ENCODE assay signal across 10 cellular contexts in the genomic region with DNA sequence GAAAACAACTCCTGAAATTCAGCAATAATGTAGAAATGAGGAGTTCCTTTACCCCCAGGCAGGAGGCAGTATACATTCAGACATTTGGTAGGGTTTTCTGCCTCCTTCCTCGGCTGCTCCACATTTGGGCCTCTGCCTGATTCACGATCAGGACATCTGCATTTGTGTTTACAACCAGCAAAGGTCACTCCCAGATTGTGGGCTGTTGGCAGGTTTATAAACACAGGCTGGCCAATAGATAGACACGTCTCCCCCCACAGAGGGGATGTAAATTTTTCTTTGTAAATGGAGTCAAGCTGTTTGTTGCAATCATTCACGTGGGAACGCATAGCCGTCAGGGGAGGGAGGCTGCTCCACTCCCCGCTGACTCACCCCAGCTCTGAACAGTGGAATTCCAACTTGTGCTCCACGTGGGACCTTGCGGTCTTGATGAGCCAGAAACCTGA.
A peak's percentile ranks its signal among the peaks of the same experiment; 100 is the strongest.
DNase-seq lines count a peak whose midpoint lies in the region; ATAC-seq and TF ChIP-seq lines count a peak whose summit lies in the region.
"Had no signal": no experiment of that assay in that cellular context is flagged by ENCODE, and none has a peak within 500 bp of the region (broad histone marks: within the 10 kb centered on the region; RNA-seq: fewer than 3 reads in every experiment).

No MANE protein-coding gene starts in this region.

- H3K4me1 ChIP-seq in mammary epithelial cell (ENCODE audit: insufficient read depth, low read length) = no peaks in the 10 kb centered on the region
- no peaks in the 10 kb centered on the region for H3K4me1 ChIP-seq in mesendoderm (ENCODE audit: control insufficient read depth, low read depth, low read length)

- no peak overlapping the region for H3K4me3 Mint-ChIP-seq in Calu3 (ENCODE audit: low read depth, unreplicated experiment)
- no peak overlapping the region for H3K4me3 Mint-ChIP-seq in stimulated activated naive CD8-positive, alpha-beta T cell treated with anti-CD3 and anti-CD28 coated beads, Interleukin-15, amount 100 ng/mL, for 72 hours

- H3K9ac ChIP-seq in mammary epithelial cell (ENCODE audit: insufficient read depth, low read length) (no peak overlapping the region), mesendoderm (ENCODE audit: low read length) (no peak overlapping the region)

- DNase-seq in Calu3 (peak; percentile 14), HT1080 (ENCODE audit: low read depth) (peak; percentile 91), mammary epithelial cell (peak; percentile 77), mesendoderm (peak; percentile 65), GM19238 (ENCODE audit: insufficient read length, low spot score) (no peak), COLO668 (lab: John Stamatoyannopoulos, UW; ENCODE audit: unreplicated experiment) (no peak)
- no peak for DNase-seq in stimulated activated CD4-positive, alpha-beta T cell treated with anti-CD3 and anti-CD28 coated beads, Interleukin-2, amount 100 ng/mL, for 48 hours
- no peak for DNase-seq in stimulated activated naive CD8-positive, alpha-beta T cell treated with anti-CD3 and anti-CD28 coated beads, Interleukin-15, amount 100 ng/mL, for 72 hours
- DNase-seq: COR-L47 had no signal

- dilution Hi-C loops in mammary epithelial cell (cut with HindIII; ENCODE audit: low sequenced_read_pairs) = no loop called here

- no peak overlapping the region for H3K18ac ChIP-seq in mesendoderm (ENCODE audit: low read length)

- no peak overlapping the region for H3K27ac ChIP-seq in mammary epithelial cell (ENCODE audit: insufficient read depth, low read depth, low read length)
- no peak overlapping the region for H3K27ac ChIP-seq in mesendoderm (ENCODE audit: low read depth, low read length)
- H3K27ac ChIP-seq: VCaP had no signal

- no peaks in the 10 kb centered on the region for H3K9me3 ChIP-seq in mammary epithelial cell (replicated peaks; ENCODE audit: insufficient read depth, low read length)

- H3K23ac ChIP-seq in mesendoderm (ENCODE audit: low read length) = no peak overlapping the region

- no peaks in the 10 kb centered on the region for H3K27me3 ChIP-seq in mammary epithelial cell (ENCODE audit: insufficient read depth, low read length)
- no peaks in the 10 kb centered on the region for H3K27me3 ChIP-seq in mesendoderm (ENCODE audit: insufficient read depth, low read length, poor library complexity)

- H3K4me2 ChIP-seq in mammary epithelial cell (ENCODE audit: insufficient read depth, low read depth, low read length) (no peak overlapping the region), mesendoderm (ENCODE audit: low read length) (no peak overlapping the region)

- BruUV-seq in Calu3 (replicated peaks; lab: Mats Ljungman, UMichigan) (no TSS peak), mammary epithelial cell (replicated peaks; lab: Mats Ljungman, UMichigan) (no TSS peak)

- in situ Hi-C loops in mammary epithelial cell (cut with MboI; ENCODE audit: low sequenced_read_pairs in 2 of 2) = loop anchor here in 1 of 2 donors (25.0 kb wide), 1 partner anchor 325 kb away; no protein-coding TSS in a partner anchor

- H3K9me3 Mint-ChIP-seq in Calu3 (ENCODE audit: low read depth, unreplicated experiment) = peaks cover 9% of the 10 kb centered on the region
- peaks cover 10 to 34% of the 10 kb centered on the region in 2 donors for H3K9me3 Mint-ChIP-seq in stimulated activated naive CD8-positive, alpha-beta T cell treated with anti-CD3 and anti-CD28 coated beads, Interleukin-15, amount 100 ng/mL, for 72 hours

- no peak overlapping the region for H2AK5ac ChIP-seq in mesendoderm (ENCODE audit: low read length)

- no peak overlapping the region for H3K4ac ChIP-seq in mesendoderm (ENCODE audit: low read depth, low read length)

- peaks cover 57% of the 10 kb centered on the region for H3K27me3 Mint-ChIP-seq in Calu3 (ENCODE audit: unreplicated experiment)
- H3K27me3 Mint-ChIP-seq in stimulated activated naive CD8-positive, alpha-beta T cell treated with anti-CD3 and anti-CD28 coated beads, Interleukin-15, amount 100 ng/mL, for 72 hours = no peaks in the 10 kb centered on the region

- H2BK120ac ChIP-seq in mesendoderm (ENCODE audit: low read depth, low read length) = no peak overlapping the region

- peak overlapping the region; percentile 52 for H2AFZ ChIP-seq in mammary epithelial cell (ENCODE audit: low read depth, low read length)

- H4K8ac ChIP-seq in mesendoderm (ENCODE audit: low read depth, low read length) = no peak overlapping the region

- intact Hi-C loops in Calu3 (cut with micrococcal nuclease; ENCODE audit: unreplicated experiment) = no loop called here
- intact Hi-C loops in mammary epithelial cell (cut with micrococcal nuclease) = no loop called here

- H3K4me3 ChIP-seq in mammary epithelial cell (replicated peaks in 1 of 3; ENCODE audit: insufficient read depth in 1 of 3, low read depth in 2 of 3, low read length in 3 of 3) (no peak overlapping the region), mesendoderm (ENCODE audit: low read length) (no peak overlapping the region)

- no peak overlapping the region for H4K5ac ChIP-seq in mesendoderm (ENCODE audit: low read length)

- 39% methylated on average over 6 of the region's 9 CpGs for WGBS in mammary epithelial cell (ENCODE audit: low coverage, missing lambda C conversion rate)
- WGBS in mesendoderm (ENCODE audit: extremely low coverage, insufficient coverage, low lambda C conversion rate) = no CpG with 5 or more reads among the region's 9 CpGs

- H3K79me2 ChIP-seq in mammary epithelial cell (ENCODE audit: insufficient read depth, low read length) (no peaks in the 10 kb centered on the region), mesendoderm (ENCODE audit: control insufficient read depth, insufficient read depth, low read length) (no peaks in the 10 kb centered on the region)

- no peaks in the 10 kb centered on the region for H4K20me1 ChIP-seq in mammary epithelial cell (ENCODE audit: insufficient read depth, low read length)

- TF ChIP-seq CTCF in Calu3 (IDR thresholded peaks at IDR 0.05; ENCODE audit: unreplicated experiment) = no peak
- peak; percentile 29 to 45 for TF ChIP-seq CTCF in mammary epithelial cell (conservative IDR thresholded peaks at IDR 0.05 in 1 of 2, IDR thresholded peaks at IDR 0.05 in 1 of 2; ENCODE audit: extremely low read depth in 1 of 2, insufficient read depth in 1 of 2, low read depth in 1 of 2, low read length in 2 of 2)

- no peaks in the 10 kb centered on the region for H3K79me1 ChIP-seq in mesendoderm (ENCODE audit: low read length)

- no peak overlapping the region for H3K27ac Mint-ChIP-seq in Calu3 (ENCODE audit: unreplicated experiment)
- H3K27ac Mint-ChIP-seq in stimulated activated naive CD8-positive, alpha-beta T cell treated with anti-CD3 and anti-CD28 coated beads, Interleukin-15, amount 100 ng/mL, for 72 hours = no peak overlapping the region

- H3K36me3 Mint-ChIP-seq in Calu3 (ENCODE audit: insufficient read depth, unreplicated experiment) = no peaks in the 10 kb centered on the region

- no peaks in the 10 kb centered on the region for H3K4me1 Mint-ChIP-seq in Calu3 (ENCODE audit: low read depth, unreplicated experiment)
- H3K4me1 Mint-ChIP-seq in stimulated activated naive CD8-positive, alpha-beta T cell treated with anti-CD3 and anti-CD28 coated beads, Interleukin-15, amount 100 ng/mL, for 72 hours = no peaks in the 10 kb centered on the region

- H3K36me3 ChIP-seq in mammary epithelial cell (ENCODE audit: insufficient read depth, low read length) (no peaks in the 10 kb centered on the region), mesendoderm (ENCODE audit: control insufficient read depth, insufficient read depth, low read length) (no peaks in the 10 kb centered on the region)

- no peak overlapping the region for H2BK15ac ChIP-seq in mesendoderm (replicated peaks; ENCODE audit: low read depth)

- no peak for ATAC-seq in stimulated activated naive CD8-positive, alpha-beta T cell treated with anti-CD3 and anti-CD28 coated beads, Interleukin-15, amount 100 ng/mL, for 72 hours

- H3K56ac ChIP-seq in mesendoderm (ENCODE audit: low read length) = no peak overlapping the region

- CTCF ChIA-PET in Calu3 (lab: Charles Lee) = no interaction called here
- CTCF ChIA-PET in mammary epithelial cell (lab: Charles Lee; ENCODE audit: low non-redundant PET) = interaction anchor here (0.6 kb wide), 1 partner anchor 46 kb away, joined by 4 read pairs; no protein-coding TSS in a partner anchor

- H2BK5ac ChIP-seq in mesendoderm (ENCODE audit: low read length) = no peak overlapping the region

Comparison
In these comparisons a context has a peak if more than half of its experiments do, and no peak if none do; other contexts are left out.
1. DNase-seq: peak in Calu3 (single experiment), HT1080 (single experiment), mammary epithelial cell (single experiment) and mesendoderm (single experiment); none in GM19238 (single experiment), stimulated activated CD4-positive, alpha-beta T cell treated with anti-CD3 and anti-CD28 coated beads, Interleukin-2, amount 100 ng/mL, for 48 hours (0 of 2), stimulated activated naive CD8-positive, alpha-beta T cell treated with anti-CD3 and anti-CD28 coated beads, Interleukin-15, amount 100 ng/mL, for 72 hours (0 of 2) and COLO668 (single experiment).